11 cellular contexts compared by ENCODE assay signal in the genomic region with DNA sequence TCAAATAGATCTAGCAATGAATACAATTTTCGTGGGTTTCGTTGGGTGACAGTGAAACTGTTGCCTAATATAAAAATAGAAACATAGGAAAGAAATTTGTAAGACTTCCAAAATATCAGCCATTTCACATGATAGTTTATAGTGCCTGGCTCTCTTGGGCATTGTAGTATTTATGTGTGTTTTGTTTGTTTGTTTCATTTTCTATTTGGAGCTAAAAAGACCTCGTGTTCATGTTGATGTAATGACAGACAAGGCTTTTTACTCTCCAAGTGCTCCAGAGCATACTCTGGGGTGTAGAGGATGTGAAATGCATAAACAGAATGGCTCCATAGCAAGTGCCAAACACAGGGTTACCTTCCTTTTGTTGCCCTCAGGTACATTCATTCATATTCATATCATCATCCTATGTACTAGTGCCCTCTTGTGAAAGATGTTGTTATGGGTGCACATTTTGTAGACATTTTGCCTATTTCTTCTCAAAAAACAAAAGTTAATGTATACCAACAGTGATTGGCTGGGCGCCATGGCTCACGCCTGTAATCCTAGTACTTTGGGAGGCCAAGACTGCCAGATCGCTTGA.
DNase-seq lines count a peak whose midpoint lies in the region; ATAC-seq and TF ChIP-seq lines count a peak whose summit lies in the region.
"Had no signal": no experiment of that assay in that cellular context is flagged by ENCODE, and none has a peak within 500 bp of the region (broad histone marks: within the 10 kb centered on the region; RNA-seq: fewer than 3 reads in every experiment).

No MANE protein-coding gene starts in this region.

- no peaks in the 10 kb centered on the region for H3K9me3 ChIP-seq in MM.1S (replicated peaks; ENCODE audit: insufficient read depth, low read length)

- in situ Hi-C loops in GM13977 (cut with MboI; ENCODE audit: low pct_unique_long_range_greater_than_20kb, low sequenced_read_pairs, unreplicated experiment), result no loop called here

- no peaks in the 10 kb centered on the region for H3K27me3 ChIP-seq in MM.1S (replicated peaks; ENCODE audit: insufficient read depth, low read length)

- H3K79me2 ChIP-seq in MM.1S (ENCODE audit: low read length), result no peaks in the 10 kb centered on the region

- H3K9me2 ChIP-seq in MM.1S (replicated peaks; ENCODE audit: insufficient read depth, low read length), result no peaks in the 10 kb centered on the region

- 0 out of 2 replicates have a peak, but pooled peaks cover 7% of the 10 kb centered on the region for H3F3A ChIP-seq in MM.1S (ENCODE audit: insufficient read depth, low read length)

- H3K4me3 ChIP-seq in MM.1S (ENCODE audit: low read length), result peak overlapping the region; percentile 35; the same call in 1 of the 2 replicates

- no peak overlapping the region; the same call in 1 of the 2 replicates for H3K9ac ChIP-seq in MM.1S (ENCODE audit: low read length)

- H3K4me1 ChIP-seq in MM.1S (ENCODE audit: low read length), result no peaks in the 10 kb centered on the region; the same call in 1 of the 2 replicates

- no peaks in the 10 kb centered on the region for H3K36me3 ChIP-seq in MM.1S (replicated peaks; ENCODE audit: insufficient read depth, low read length)

- TF ChIP-seq CTCF in GM13977 (IDR thresholded peaks at IDR 0.05; ENCODE audit: extremely low read depth, insufficient read depth, missing control alignments), result peak; percentile 39
- TF ChIP-seq CTCF in MM.1S (IDR thresholded peaks at IDR 0.05; ENCODE audit: low read length), result peak; percentile 42

- peak; percentile 12 for DNase-seq in GM13977 (ENCODE audit: low spot score)
- DNase-seq in MM.1S, result peak; percentile 70
- peak; percentile 10 for DNase-seq in left kidney (ENCODE audit: low read depth, low spot score)
- no peak for DNase-seq in SHP77 treated with DMSO at 0.1 percent for 48 hours (lab: John Stamatoyannopoulos, UW)
- DNase-seq in activated effector memory CD4-positive, alpha-beta T cell treated with Interleukin-2 at 50 U/mL for 16 hours, result no peak
- DNase-seq: activated B cell treated with CpG ODN at 0.5 μM for 24 hours, foreskin fibroblast, naive B cell had no signal

- ATAC-seq in GM21619 (IDR thresholded peaks at IDR 0.05; ENCODE audit: unreplicated experiment) (peak; percentile 79), HG02571 (IDR thresholded peaks at IDR 0.05; ENCODE audit: unreplicated experiment) (no peak), GM19463 (IDR thresholded peaks at IDR 0.05; ENCODE audit: unreplicated experiment) (no peak)

- peak overlapping the region; percentile 76 for H3K4me2 ChIP-seq in MM.1S (ENCODE audit: low read depth, low read length)

- H2AFZ ChIP-seq in MM.1S (ENCODE audit: low read length), result peak overlapping the region; percentile 89

- H3K27ac ChIP-seq in MM.1S (ENCODE audit: low read length), result no peak overlapping the region

- H4K20me1 ChIP-seq in MM.1S (ENCODE audit: insufficient read depth, low read length), result no peaks in the 10 kb centered on the region

Comparison
In these comparisons a context has a peak if more than half of its experiments do, and no peak if none do; other contexts are left out.
1. DNase-seq: peak in GM13977 (single experiment), MM.1S (single experiment) and left kidney (single experiment); none in SHP77 treated with DMSO at 0.1 percent for 48 hours (single experiment) and activated effector memory CD4-positive, alpha-beta T cell treated with Interleukin-2 at 50 U/mL for 16 hours (single experiment).